In the genomic region with DNA sequence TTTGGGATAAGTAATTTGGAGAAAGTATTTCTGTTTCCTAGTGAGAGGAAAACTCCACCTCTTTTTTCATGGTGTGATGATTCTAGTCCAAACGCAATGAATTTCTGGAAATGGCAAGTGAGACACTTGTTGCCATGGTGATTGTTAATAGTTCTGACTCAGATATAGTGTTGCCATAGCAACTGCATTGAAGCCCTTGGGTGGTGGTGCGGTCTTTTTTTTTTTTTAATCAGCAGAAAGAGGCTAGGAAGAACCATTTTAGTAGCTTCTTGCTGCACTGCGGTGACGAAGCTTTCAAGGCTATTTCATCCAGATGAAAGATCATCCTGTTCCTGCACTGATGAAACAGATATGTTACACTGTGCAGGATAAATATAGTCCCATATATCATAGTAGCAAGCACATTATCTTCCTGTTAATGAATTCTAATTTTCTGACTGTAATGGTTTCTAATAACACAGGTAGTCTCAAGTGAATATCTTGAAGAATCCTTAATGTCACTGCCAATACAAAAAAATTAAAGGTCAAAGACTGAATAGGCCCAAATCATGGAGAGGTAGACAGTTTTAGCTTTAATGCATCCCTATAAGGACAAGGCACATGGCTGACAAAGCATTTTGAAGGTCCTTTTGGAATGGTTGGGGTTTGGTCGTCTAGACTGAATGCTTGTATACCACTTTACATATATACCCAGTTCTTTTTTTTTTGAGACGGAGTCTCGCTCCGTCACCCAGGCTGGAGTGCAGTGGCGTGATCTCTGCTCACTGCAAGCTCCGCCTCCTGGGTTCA, we compare ENCODE assay signal across 13 cellular contexts.
DNase-seq lines count a peak whose midpoint lies in the region; TF ChIP-seq lines count a peak whose summit lies in the region.
"Had no signal": no experiment of that assay in that cellular context is flagged by ENCODE, and none has a peak within 500 bp of the region (broad histone marks: within the 10 kb centered on the region; RNA-seq: fewer than 3 reads in every experiment).

No MANE protein-coding gene starts in this region.

- H3K9me3 Mint-ChIP-seq in endothelial cell (ENCODE audit: unreplicated experiment): no peaks in the 10 kb centered on the region
- H3K9me3 Mint-ChIP-seq in glutamatergic neuron (ENCODE audit: unreplicated experiment): no peaks in the 10 kb centered on the region
- no peaks in the 10 kb centered on the region for H3K9me3 Mint-ChIP-seq in activated CD4-positive, alpha-beta memory T cell treated with anti-CD3 and anti-CD28 coated beads, Interleukin-2, amount 10 ng/mL, durations not matched to agents 7 days and 5 days
- H3K9me3 Mint-ChIP-seq: T-helper 1 cell treated with Interleukin-12 subunit alpha and Interleukin-12 subunit beta and Interleukin-4 antibody, amounts not matched to agents 30 μg/mL and 1 μg/mL, for 36 hours had no signal

- CTCF ChIA-PET in activated CD4-positive, alpha-beta memory T cell treated with anti-CD3 and anti-CD28 coated beads, Interleukin-2, amount 10 ng/mL, durations not matched to agents 7 days and 5 days (lab: Charles Lee): no interaction called here

- DNase-seq in AG09309 (ENCODE audit: low read depth) (peak; percentile 76), HT1080 (ENCODE audit: low read depth) (peak; percentile 86), inferior parietal cortex (ENCODE audit: extremely low spot score) (peak; percentile 80), endothelial cell (ENCODE audit: low spot score) (no peak), glutamatergic neuron (no peak)
- no peak for DNase-seq in activated CD4-positive, alpha-beta T cell treated with anti-CD3 and anti-CD28 coated beads, Interleukin-2, amount 50 U/mL, for 4 hours
- no peak for DNase-seq in activated CD4-positive, alpha-beta memory T cell treated with anti-CD3 and anti-CD28 coated beads, Interleukin-2, amount 10 ng/mL, durations not matched to agents 7 days and 5 days
- DNase-seq: CD4-positive, CD25-positive, alpha-beta regulatory T cell; left lung; NCI-H510A had no signal

- H3K4me1 Mint-ChIP-seq in endothelial cell (ENCODE audit: unreplicated experiment) (peaks cover 24% of the 10 kb centered on the region), glutamatergic neuron (ENCODE audit: low read depth, unreplicated experiment) (peaks cover 3% of the 10 kb centered on the region)
- no peaks in the 10 kb centered on the region for H3K4me1 Mint-ChIP-seq in activated CD4-positive, alpha-beta memory T cell treated with anti-CD3 and anti-CD28 coated beads, Interleukin-2, amount 10 ng/mL, durations not matched to agents 7 days and 5 days
- H3K4me1 Mint-ChIP-seq: CD4-positive, CD25-positive, alpha-beta regulatory T cell had no signal

- H3K36me3 Mint-ChIP-seq in endothelial cell (ENCODE audit: low read depth, unreplicated experiment) (no peaks in the 10 kb centered on the region), glutamatergic neuron (ENCODE audit: unreplicated experiment) (no peaks in the 10 kb centered on the region)
- H3K36me3 Mint-ChIP-seq in activated CD4-positive, alpha-beta memory T cell treated with anti-CD3 and anti-CD28 coated beads, Interleukin-2, amount 10 ng/mL, durations not matched to agents 7 days and 5 days (ENCODE audit: low read depth): no peaks in the 10 kb centered on the region
- H3K36me3 Mint-ChIP-seq: CD4-positive, CD25-positive, alpha-beta regulatory T cell had no signal

- H3K4me3 ChIP-seq in AG09309 (ENCODE audit: control insufficient read depth, low read depth, low read length): no peak overlapping the region
- H3K4me3 ChIP-seq: left lung, skin epidermis had no signal

- POLR2A ChIA-PET in activated CD4-positive, alpha-beta memory T cell treated with anti-CD3 and anti-CD28 coated beads, Interleukin-2, amount 10 ng/mL, durations not matched to agents 7 days and 5 days (lab: Charles Lee): no interaction called here

- H3K4me3 Mint-ChIP-seq in endothelial cell (ENCODE audit: unreplicated experiment) (no peak overlapping the region), glutamatergic neuron (ENCODE audit: unreplicated experiment) (no peak overlapping the region)
- H3K4me3 Mint-ChIP-seq in activated CD4-positive, alpha-beta memory T cell treated with anti-CD3 and anti-CD28 coated beads, Interleukin-2, amount 10 ng/mL, durations not matched to agents 7 days and 5 days: no peak overlapping the region
- H3K4me3 Mint-ChIP-seq: CD4-positive, CD25-positive, alpha-beta regulatory T cell; T-helper 1 cell treated with Interleukin-12 subunit alpha and Interleukin-12 subunit beta and Interleukin-4 antibody, amounts not matched to agents 30 μg/mL and 1 μg/mL, for 36 hours had no signal

- H3K27ac Mint-ChIP-seq in endothelial cell (ENCODE audit: unreplicated experiment): no peak overlapping the region
- H3K27ac Mint-ChIP-seq in glutamatergic neuron (ENCODE audit: unreplicated experiment): no peak overlapping the region
- no peak overlapping the region for H3K27ac Mint-ChIP-seq in activated CD4-positive, alpha-beta memory T cell treated with anti-CD3 and anti-CD28 coated beads, Interleukin-2, amount 10 ng/mL, durations not matched to agents 7 days and 5 days
- H3K27ac Mint-ChIP-seq: CD4-positive, CD25-positive, alpha-beta regulatory T cell; T-helper 1 cell treated with Interleukin-12 subunit alpha and Interleukin-12 subunit beta and Interleukin-4 antibody, amounts not matched to agents 30 μg/mL and 1 μg/mL, for 36 hours had no signal

- no peak for TF ChIP-seq CTCF in AG09309 (IDR thresholded peaks at IDR 0.05; ENCODE audit: control insufficient read depth, insufficient read depth, low read depth, low read length, missing control alignments)
- TF ChIP-seq CTCF in endothelial cell (IDR thresholded peaks at IDR 0.05; ENCODE audit: unreplicated experiment): no peak
- TF ChIP-seq CTCF in glutamatergic neuron (IDR thresholded peaks at IDR 0.05; ENCODE audit: partially characterized antibody, unreplicated experiment): no peak

- H3K27ac ChIP-seq in angular gyrus (ENCODE audit: low read depth, low read length): peak overlapping the region; percentile 49
- H3K27ac ChIP-seq: left lung, skin epidermis had no signal

- H3K27me3 Mint-ChIP-seq in endothelial cell (ENCODE audit: unreplicated experiment) (no peaks in the 10 kb centered on the region), glutamatergic neuron (ENCODE audit: unreplicated experiment) (no peaks in the 10 kb centered on the region)
- no peaks in the 10 kb centered on the region for H3K27me3 Mint-ChIP-seq in activated CD4-positive, alpha-beta memory T cell treated with anti-CD3 and anti-CD28 coated beads, Interleukin-2, amount 10 ng/mL, durations not matched to agents 7 days and 5 days
- H3K27me3 Mint-ChIP-seq: CD4-positive, CD25-positive, alpha-beta regulatory T cell had no signal

Comparison
In these comparisons a context has a peak if more than half of its experiments do, and no peak if none do; other contexts are left out.
1. DNase-seq: peak in AG09309 (single experiment), HT1080 (single experiment) and inferior parietal cortex (single experiment); none in endothelial cell (single experiment), glutamatergic neuron (single experiment), activated CD4-positive, alpha-beta T cell treated with anti-CD3 and anti-CD28 coated beads, Interleukin-2, amount 50 U/mL, for 4 hours (0 of 2) and activated CD4-positive, alpha-beta memory T cell treated with anti-CD3 and anti-CD28 coated beads, Interleukin-2, amount 10 ng/mL, durations not matched to agents 7 days and 5 days (single experiment).